1 cellular context compared by ENCODE assay signal in genomic region chr19:5115771-5116202, GRCh38.
TF ChIP-seq lines count a peak whose summit lies in the region.

No MANE protein-coding gene starts in this region.

TF ChIP-seq in HepG2, 621 proteins besides CTCF, POLR2A, EP300 and RAD21 (continued from another document):
- TF ChIP-seq ZNF512 (CRISPR knock-in tag; IDR thresholded peaks at IDR 0.05) (no peak), ZFP62 (CRISPR knock-in tag; IDR thresholded peaks at IDR 0.05) (no peak), FOXO1 (CRISPR knock-in tag; IDR thresholded peaks at IDR 0.05) (no peak), ZNF468 (CRISPR knock-in tag; IDR thresholded peaks at IDR 0.05) (no peak), ZNF562 (CRISPR knock-in tag; IDR thresholded peaks at IDR 0.05; ENCODE audit: borderline replicate concordance) (no peak), SOX6 (IDR thresholded peaks at IDR 0.05) (no peak), SOX6 (CRISPR knock-in tag; IDR thresholded peaks at IDR 0.05) (peak; percentile 73), RBFOX2 (IDR thresholded peaks at IDR 0.05; ENCODE audit: low read depth, low read length) (no peak), ATM (IDR thresholded peaks at IDR 0.05; ENCODE audit: borderline replicate concordance) (no peak), KAT8 (CRISPR knock-in tag; IDR thresholded peaks at IDR 0.05) (no peak), MTA3 (CRISPR knock-in tag; IDR thresholded peaks at IDR 0.05) (no peak), HMG20B (CRISPR knock-in tag; conservative IDR thresholded peaks at IDR 0.05) (no peak), ZNF383 (CRISPR knock-in tag; IDR thresholded peaks at IDR 0.05; ENCODE audit: borderline replicate concordance) (no peak), ZNF652 (CRISPR knock-in tag; IDR thresholded peaks at IDR 0.05; ENCODE audit: borderline replicate concordance, low read depth) (no peak), ATF2 (CRISPR knock-in tag; IDR thresholded peaks at IDR 0.05) (no peak), HMGXB4 (CRISPR knock-in tag; IDR thresholded peaks at IDR 0.05; ENCODE audit: borderline replicate concordance in 1 of 2, low read depth in 1 of 2) (no peak), MEIS2 (CRISPR knock-in tag; IDR thresholded peaks at IDR 0.05) (no peak), HOXA5 (CRISPR knock-in tag; IDR thresholded peaks at IDR 0.05) (no peak), CHD4 (IDR thresholded peaks at IDR 0.05; ENCODE audit: borderline replicate concordance, low read length) (no peak), ZNF605 (CRISPR knock-in tag; IDR thresholded peaks at IDR 0.05) (no peak), ZMAT3 (CRISPR knock-in tag; conservative IDR thresholded peaks at IDR 0.05) (no peak), ZNF839 (CRISPR knock-in tag; IDR thresholded peaks at IDR 0.05; ENCODE audit: borderline replicate concordance) (no peak), HINFP (CRISPR knock-in tag; IDR thresholded peaks at IDR 0.05; ENCODE audit: low read depth) (no peak), ELF3 (CRISPR knock-in tag; IDR thresholded peaks at IDR 0.05) (no peak), HES4 (CRISPR knock-in tag; IDR thresholded peaks at IDR 0.05; ENCODE audit: borderline replicate concordance) (no peak), HNRNPL (IDR thresholded peaks at IDR 0.05; ENCODE audit: low read depth, low read length) (no peak), ZNF746 (CRISPR knock-in tag; IDR thresholded peaks at IDR 0.05) (no peak), CEBPB (IDR thresholded peaks at IDR 0.05; ENCODE audit: borderline replicate concordance, low read depth, low read length) (peak; percentile 78), BRCA1 (CRISPR knock-in tag; IDR thresholded peaks at IDR 0.05) (no peak), KLF16 (CRISPR knock-in tag; IDR thresholded peaks at IDR 0.05) (no peak), RELA (CRISPR knock-in tag; IDR thresholded peaks at IDR 0.05) (no peak), CREM (IDR thresholded peaks at IDR 0.05) (no peak), CREM (CRISPR knock-in tag; IDR thresholded peaks at IDR 0.05) (no peak), POLR2G (IDR thresholded peaks at IDR 0.05; ENCODE audit: low read depth, low read length) (no peak), ZMAT5 (CRISPR knock-in tag; IDR thresholded peaks at IDR 0.05; ENCODE audit: borderline replicate concordance, low read depth) (no peak), PLRG1 (conservative IDR thresholded peaks at IDR 0.05) (no peak), KLF15 (CRISPR knock-in tag; IDR thresholded peaks at IDR 0.05; ENCODE audit: borderline replicate concordance) (no peak), ZMYM2 (CRISPR knock-in tag; IDR thresholded peaks at IDR 0.05) (peak; percentile 58; the same call in 1 of the 2 replicates), ZNF121 (CRISPR knock-in tag; IDR thresholded peaks at IDR 0.05) (peak; percentile 91), AGO2 (optimal IDR thresholded peaks at IDR 0.05; ENCODE audit: low read depth, low read length) (no peak), TARDBP (CRISPR knock-in tag; IDR thresholded peaks at IDR 0.05) (no peak), PRMT3 (CRISPR knock-in tag; IDR thresholded peaks at IDR 0.05; ENCODE audit: borderline replicate concordance, low read depth) (no peak), NFATC3 (CRISPR knock-in tag; IDR thresholded peaks at IDR 0.05) (no peak), SOX13 (IDR thresholded peaks at IDR 0.05) (no peak), SOX13 (CRISPR knock-in tag; conservative IDR thresholded peaks at IDR 0.05 in 1 of 2, IDR thresholded peaks at IDR 0.05 in 1 of 2) (peak in 1 of 2 experiments; percentile 87; a peak in 2 of 4 replicates), YEATS2 (CRISPR knock-in tag; IDR thresholded peaks at IDR 0.05; ENCODE audit: borderline replicate concordance) (no peak), GMEB1 (CRISPR knock-in tag; IDR thresholded peaks at IDR 0.05; ENCODE audit: borderline replicate concordance) (no peak), ZSCAN31 (CRISPR knock-in tag; IDR thresholded peaks at IDR 0.05; ENCODE audit: low read depth) (no peak), SP140L (CRISPR knock-in tag; IDR thresholded peaks at IDR 0.05; ENCODE audit: borderline replicate concordance) (no peak), LCORL (IDR thresholded peaks at IDR 0.05) (no peak), LCORL (CRISPR knock-in tag; IDR thresholded peaks at IDR 0.05) (no peak), TEAD3 (CRISPR knock-in tag; optimal IDR thresholded peaks at IDR 0.05; ENCODE audit: borderline replicate concordance) (no peak), TRIM22 (IDR thresholded peaks at IDR 0.05) (no peak), CENPT (CRISPR knock-in tag; IDR thresholded peaks at IDR 0.05; ENCODE audit: low read depth) (no peak), KDM1A (CRISPR knock-in tag; IDR thresholded peaks at IDR 0.05) (peak; percentile 72; the same call in 1 of the 2 replicates), ELF1 (CRISPR knock-in tag; IDR thresholded peaks at IDR 0.05) (no peak), ZNF878 (CRISPR knock-in tag; IDR thresholded peaks at IDR 0.05) (no peak), SALL2 (CRISPR knock-in tag; IDR thresholded peaks at IDR 0.05) (no peak), GLI4 (CRISPR knock-in tag; IDR thresholded peaks at IDR 0.05; ENCODE audit: borderline replicate concordance) (no peak), ZNF234 (CRISPR knock-in tag; conservative IDR thresholded peaks at IDR 0.05) (no peak), ZNF17 (CRISPR knock-in tag; IDR thresholded peaks at IDR 0.05) (no peak), ZNF362 (CRISPR knock-in tag; IDR thresholded peaks at IDR 0.05; ENCODE audit: borderline replicate concordance) (no peak), SOX5 (CRISPR knock-in tag; IDR thresholded peaks at IDR 0.05; ENCODE audit: borderline replicate concordance) (peak; percentile 64; the same call in 1 of the 2 replicates), ZNF576 (CRISPR knock-in tag; IDR thresholded peaks at IDR 0.05) (no peak), HOXA7 (CRISPR knock-in tag; IDR thresholded peaks at IDR 0.05) (no peak), FOSL1 (CRISPR knock-in tag; IDR thresholded peaks at IDR 0.05; ENCODE audit: borderline replicate concordance) (no peak), KDM4B (CRISPR knock-in tag; IDR thresholded peaks at IDR 0.05) (no peak), EED (CRISPR knock-in tag; IDR thresholded peaks at IDR 0.05) (no peak), ZNF367 (CRISPR knock-in tag; IDR thresholded peaks at IDR 0.05; ENCODE audit: borderline replicate concordance) (no peak), BCL6 (CRISPR knock-in tag; IDR thresholded peaks at IDR 0.05) (0 out of 2 replicates have a peak, but pooled peaks have one; percentile 25), RFX3 (CRISPR knock-in tag; IDR thresholded peaks at IDR 0.05) (no peak), ZNF543 (CRISPR knock-in tag; IDR thresholded peaks at IDR 0.05) (no peak), ADNP (CRISPR knock-in tag; IDR thresholded peaks at IDR 0.05) (0 out of 2 replicates have a peak, but pooled peaks have one; percentile 35), NFKBIZ (CRISPR knock-in tag; IDR thresholded peaks at IDR 0.05) (no peak), ZNF224 (CRISPR knock-in tag; IDR thresholded peaks at IDR 0.05) (no peak), KLF13 (CRISPR knock-in tag; IDR thresholded peaks at IDR 0.05) (no peak), PPARG (CRISPR knock-in tag; conservative IDR thresholded peaks at IDR 0.05) (no peak), ZNF101 (CRISPR knock-in tag; IDR thresholded peaks at IDR 0.05; ENCODE audit: borderline replicate concordance, low read depth) (no peak)
